In genomic region chr2:228329279-228329678, GRCh38 we compare ENCODE assay signal across 18 cellular contexts.
"Had no signal": no experiment of that assay in that cellular context is flagged by ENCODE, and none has a peak within 500 bp of the region (broad histone marks: within the 10 kb centered on the region; RNA-seq: fewer than 3 reads in every experiment).

No MANE protein-coding gene starts in this region.

- H3K27ac Mint-ChIP-seq: activated naive CD4-positive, alpha-beta T cell treated with anti-CD3 and anti-CD28 coated beads, Interleukin-2, amount 50 U/mL, for 72 hours; neural progenitor cell had no signal

- H3K9me3 ChIP-seq: pancreas had no signal

- H3K4me3 ChIP-seq: body of pancreas, esophagus muscularis mucosa, neural progenitor cell, pancreas, smooth muscle cell had no signal

- H3K4me1 ChIP-seq: body of pancreas, esophagus muscularis mucosa, neural progenitor cell, pancreas had no signal

- H3K36me3 Mint-ChIP-seq: neural progenitor cell had no signal

- DNase-seq: activated CD4-positive, alpha-beta T cell treated with anti-CD3 and anti-CD28 coated beads, Interleukin-2, amount 50 U/mL, for 4 hours; activated CD4-positive, CD25-positive, alpha-beta regulatory T cell treated with anti-CD3 and anti-CD28 coated beads, Interleukin-2, amount 50 U/mL, for 72 hours; activated effector memory CD4-positive, alpha-beta T cell treated with Interleukin-2 at 50 U/mL for 16 hours; activated T-cell treated with anti-CD3 and anti-CD28 coated beads, Interleukin-2, amount 50 U/mL, for 1 hour; amniotic stem cell; mesendoderm; pancreas; retina; stimulated activated naive CD4-positive, alpha-beta T cell; SW 1271; T-helper 9 cell; trophoblast cell had no signal

- ATAC-seq: activated naive CD4-positive, alpha-beta T cell treated with anti-CD3 and anti-CD28 coated beads, Interleukin-2, amount 50 U/mL, for 72 hours; body of pancreas; left lobe of liver had no signal

- H3K27me3 ChIP-seq: body of pancreas, esophagus muscularis mucosa, neural progenitor cell, pancreas had no signal

- H3K4me1 Mint-ChIP-seq: neural progenitor cell had no signal

- H3K4me3 Mint-ChIP-seq: neural progenitor cell had no signal

- H3K27ac ChIP-seq: body of pancreas, esophagus muscularis mucosa, neural progenitor cell, pancreas had no signal

- FAIRE-seq: pancreas had no signal
